ENCODE assay signal across 15 cellular contexts in genomic region chr4:18981234-18981615, GRCh38.
"Had no signal": no experiment of that assay in that cellular context is flagged by ENCODE, and none has a peak within 500 bp of the region (broad histone marks: within the 10 kb centered on the region; RNA-seq: fewer than 3 reads in every experiment).

No MANE protein-coding gene starts in this region.

- ATAC-seq: effector memory CD8-positive, alpha-beta T cell; gastroesophageal sphincter; heart right ventricle; naive thymus-derived CD8-positive, alpha-beta T cell had no signal

- FAIRE-seq: islet of Langerhans had no signal

- H3K27me3 ChIP-seq: gastroesophageal sphincter, heart right ventricle had no signal

- H3K36me3 ChIP-seq: gastroesophageal sphincter, heart right ventricle, left ventricle myocardium inferior had no signal

- H3K4me3 ChIP-seq: gastroesophageal sphincter, heart right ventricle, left ventricle myocardium inferior had no signal

- H3K27ac ChIP-seq: gastroesophageal sphincter, heart right ventricle, left ventricle myocardium inferior, parathyroid adenoma had no signal

- DNase-seq: activated CD4-positive, CD25-positive, alpha-beta regulatory T cell treated with anti-CD3 and anti-CD28 coated beads, Interleukin-2, amount 50 U/mL, for 72 hours; activated naive CD4-positive, alpha-beta T cell; activated naive CD8-positive, alpha-beta T cell treated with anti-CD3 and anti-CD28 coated beads, Interleukin-2, amount 10 ng/mL, durations not matched to agents 7 days and 5 days; activated T-cell treated with anti-CD3 and anti-CD28 coated beads for 4 hours; cerebellar nuclear complex; effector memory CD8-positive, alpha-beta T cell; heart right ventricle; left ventricle myocardium inferior; mesenchymal stem cell; naive thymus-derived CD8-positive, alpha-beta T cell; stimulated activated CD4-positive, alpha-beta T cell treated with anti-CD3 and anti-CD28 coated beads, Interleukin-1b, Interleukin-23, amount 100 ng/mL, for 48 hours; T1000 had no signal

- H3K9me3 ChIP-seq: gastroesophageal sphincter, left ventricle myocardium inferior had no signal

- H3K9ac ChIP-seq: parathyroid adenoma had no signal

- H3K4me1 ChIP-seq: gastroesophageal sphincter, heart right ventricle, left ventricle myocardium inferior, parathyroid adenoma had no signal

- H3K79me2 ChIP-seq: parathyroid adenoma had no signal

- H2AFZ ChIP-seq: parathyroid adenoma had no signal
